ENCODE assay signal across 2 cellular contexts in the genomic region with DNA sequence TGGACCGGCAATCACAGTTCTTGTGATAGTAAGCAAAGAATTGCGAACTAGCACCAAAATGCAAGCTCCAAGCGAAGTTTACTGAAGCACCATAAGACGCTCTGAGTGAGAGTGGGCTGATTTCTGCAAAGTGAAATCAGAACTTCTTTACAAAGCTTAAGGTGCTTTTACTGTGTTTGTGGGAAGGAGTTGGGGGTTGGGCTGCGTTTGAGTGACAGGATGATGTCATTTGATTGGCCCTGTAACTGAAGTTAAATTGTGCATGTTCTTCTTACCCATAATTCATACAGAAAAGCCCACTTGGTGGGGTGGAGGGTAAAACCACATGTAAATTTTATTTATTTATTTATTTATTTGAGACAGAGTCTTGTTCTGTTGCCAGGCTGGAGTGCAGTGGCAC.
TF ChIP-seq lines count a peak whose summit lies in the region.

No MANE protein-coding gene starts in this region.

TF ChIP-seq in GM23338, 12 proteins besides CTCF, POLR2A, EP300 and RAD21 (continued from another document and continues in another):
- TF ChIP-seq, protein P1, sequence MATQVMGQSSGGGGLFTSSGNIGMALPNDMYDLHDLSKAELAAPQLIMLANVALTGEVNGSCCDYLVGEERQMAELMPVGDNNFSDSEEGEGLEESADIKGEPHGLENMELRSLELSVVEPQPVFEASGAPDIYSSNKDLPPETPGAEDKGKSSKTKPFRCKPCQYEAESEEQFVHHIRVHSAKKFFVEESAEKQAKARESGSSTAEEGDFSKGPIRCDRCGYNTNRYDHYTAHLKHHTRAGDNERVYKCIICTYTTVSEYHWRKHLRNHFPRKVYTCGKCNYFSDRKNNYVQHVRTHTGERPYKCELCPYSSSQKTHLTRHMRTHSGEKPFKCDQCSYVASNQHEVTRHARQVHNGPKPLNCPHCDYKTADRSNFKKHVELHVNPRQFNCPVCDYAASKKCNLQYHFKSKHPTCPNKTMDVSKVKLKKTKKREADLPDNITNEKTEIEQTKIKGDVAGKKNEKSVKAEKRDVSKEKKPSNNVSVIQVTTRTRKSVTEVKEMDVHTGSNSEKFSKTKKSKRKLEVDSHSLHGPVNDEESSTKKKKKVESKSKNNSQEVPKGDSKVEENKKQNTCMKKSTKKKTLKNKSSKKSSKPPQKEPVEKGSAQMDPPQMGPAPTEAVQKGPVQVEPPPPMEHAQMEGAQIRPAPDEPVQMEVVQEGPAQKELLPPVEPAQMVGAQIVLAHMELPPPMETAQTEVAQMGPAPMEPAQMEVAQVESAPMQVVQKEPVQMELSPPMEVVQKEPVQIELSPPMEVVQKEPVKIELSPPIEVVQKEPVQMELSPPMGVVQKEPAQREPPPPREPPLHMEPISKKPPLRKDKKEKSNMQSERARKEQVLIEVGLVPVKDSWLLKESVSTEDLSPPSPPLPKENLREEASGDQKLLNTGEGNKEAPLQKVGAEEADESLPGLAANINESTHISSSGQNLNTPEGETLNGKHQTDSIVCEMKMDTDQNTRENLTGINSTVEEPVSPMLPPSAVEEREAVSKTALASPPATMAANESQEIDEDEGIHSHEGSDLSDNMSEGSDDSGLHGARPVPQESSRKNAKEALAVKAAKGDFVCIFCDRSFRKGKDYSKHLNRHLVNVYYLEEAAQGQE (IDR thresholded peaks at IDR 0.05; ENCODE audit: unreplicated experiment): no peak
- TF ChIP-seq POLR2AphosphoS5 (IDR thresholded peaks at IDR 0.05; ENCODE audit: low read depth) (no peak), CREB1 (CRISPR knock-in tag; IDR thresholded peaks at IDR 0.05; ENCODE audit: low read depth) (no peak), ZNF114 (CRISPR knock-in tag; IDR thresholded peaks at IDR 0.05) (no peak), EZH2phosphoT487 (IDR thresholded peaks at IDR 0.05; ENCODE audit: unreplicated experiment) (no peak), NANOG (IDR thresholded peaks at IDR 0.05; ENCODE audit: borderline replicate concordance) (no peak), EZH2 (IDR thresholded peaks at IDR 0.05; ENCODE audit: low read depth, unreplicated experiment) (no peak), STAT1 (IDR thresholded peaks at IDR 0.05; ENCODE audit: unreplicated experiment) (no peak)
- TF ChIP-seq, protein P2, sequence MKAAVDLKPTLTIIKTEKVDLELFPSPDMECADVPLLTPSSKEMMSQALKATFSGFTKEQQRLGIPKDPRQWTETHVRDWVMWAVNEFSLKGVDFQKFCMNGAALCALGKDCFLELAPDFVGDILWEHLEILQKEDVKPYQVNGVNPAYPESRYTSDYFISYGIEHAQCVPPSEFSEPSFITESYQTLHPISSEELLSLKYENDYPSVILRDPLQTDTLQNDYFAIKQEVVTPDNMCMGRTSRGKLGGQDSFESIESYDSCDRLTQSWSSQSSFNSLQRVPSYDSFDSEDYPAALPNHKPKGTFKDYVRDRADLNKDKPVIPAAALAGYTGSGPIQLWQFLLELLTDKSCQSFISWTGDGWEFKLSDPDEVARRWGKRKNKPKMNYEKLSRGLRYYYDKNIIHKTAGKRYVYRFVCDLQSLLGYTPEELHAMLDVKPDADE (IDR thresholded peaks at IDR 0.05): no peak
- TF ChIP-seq, protein P3, sequence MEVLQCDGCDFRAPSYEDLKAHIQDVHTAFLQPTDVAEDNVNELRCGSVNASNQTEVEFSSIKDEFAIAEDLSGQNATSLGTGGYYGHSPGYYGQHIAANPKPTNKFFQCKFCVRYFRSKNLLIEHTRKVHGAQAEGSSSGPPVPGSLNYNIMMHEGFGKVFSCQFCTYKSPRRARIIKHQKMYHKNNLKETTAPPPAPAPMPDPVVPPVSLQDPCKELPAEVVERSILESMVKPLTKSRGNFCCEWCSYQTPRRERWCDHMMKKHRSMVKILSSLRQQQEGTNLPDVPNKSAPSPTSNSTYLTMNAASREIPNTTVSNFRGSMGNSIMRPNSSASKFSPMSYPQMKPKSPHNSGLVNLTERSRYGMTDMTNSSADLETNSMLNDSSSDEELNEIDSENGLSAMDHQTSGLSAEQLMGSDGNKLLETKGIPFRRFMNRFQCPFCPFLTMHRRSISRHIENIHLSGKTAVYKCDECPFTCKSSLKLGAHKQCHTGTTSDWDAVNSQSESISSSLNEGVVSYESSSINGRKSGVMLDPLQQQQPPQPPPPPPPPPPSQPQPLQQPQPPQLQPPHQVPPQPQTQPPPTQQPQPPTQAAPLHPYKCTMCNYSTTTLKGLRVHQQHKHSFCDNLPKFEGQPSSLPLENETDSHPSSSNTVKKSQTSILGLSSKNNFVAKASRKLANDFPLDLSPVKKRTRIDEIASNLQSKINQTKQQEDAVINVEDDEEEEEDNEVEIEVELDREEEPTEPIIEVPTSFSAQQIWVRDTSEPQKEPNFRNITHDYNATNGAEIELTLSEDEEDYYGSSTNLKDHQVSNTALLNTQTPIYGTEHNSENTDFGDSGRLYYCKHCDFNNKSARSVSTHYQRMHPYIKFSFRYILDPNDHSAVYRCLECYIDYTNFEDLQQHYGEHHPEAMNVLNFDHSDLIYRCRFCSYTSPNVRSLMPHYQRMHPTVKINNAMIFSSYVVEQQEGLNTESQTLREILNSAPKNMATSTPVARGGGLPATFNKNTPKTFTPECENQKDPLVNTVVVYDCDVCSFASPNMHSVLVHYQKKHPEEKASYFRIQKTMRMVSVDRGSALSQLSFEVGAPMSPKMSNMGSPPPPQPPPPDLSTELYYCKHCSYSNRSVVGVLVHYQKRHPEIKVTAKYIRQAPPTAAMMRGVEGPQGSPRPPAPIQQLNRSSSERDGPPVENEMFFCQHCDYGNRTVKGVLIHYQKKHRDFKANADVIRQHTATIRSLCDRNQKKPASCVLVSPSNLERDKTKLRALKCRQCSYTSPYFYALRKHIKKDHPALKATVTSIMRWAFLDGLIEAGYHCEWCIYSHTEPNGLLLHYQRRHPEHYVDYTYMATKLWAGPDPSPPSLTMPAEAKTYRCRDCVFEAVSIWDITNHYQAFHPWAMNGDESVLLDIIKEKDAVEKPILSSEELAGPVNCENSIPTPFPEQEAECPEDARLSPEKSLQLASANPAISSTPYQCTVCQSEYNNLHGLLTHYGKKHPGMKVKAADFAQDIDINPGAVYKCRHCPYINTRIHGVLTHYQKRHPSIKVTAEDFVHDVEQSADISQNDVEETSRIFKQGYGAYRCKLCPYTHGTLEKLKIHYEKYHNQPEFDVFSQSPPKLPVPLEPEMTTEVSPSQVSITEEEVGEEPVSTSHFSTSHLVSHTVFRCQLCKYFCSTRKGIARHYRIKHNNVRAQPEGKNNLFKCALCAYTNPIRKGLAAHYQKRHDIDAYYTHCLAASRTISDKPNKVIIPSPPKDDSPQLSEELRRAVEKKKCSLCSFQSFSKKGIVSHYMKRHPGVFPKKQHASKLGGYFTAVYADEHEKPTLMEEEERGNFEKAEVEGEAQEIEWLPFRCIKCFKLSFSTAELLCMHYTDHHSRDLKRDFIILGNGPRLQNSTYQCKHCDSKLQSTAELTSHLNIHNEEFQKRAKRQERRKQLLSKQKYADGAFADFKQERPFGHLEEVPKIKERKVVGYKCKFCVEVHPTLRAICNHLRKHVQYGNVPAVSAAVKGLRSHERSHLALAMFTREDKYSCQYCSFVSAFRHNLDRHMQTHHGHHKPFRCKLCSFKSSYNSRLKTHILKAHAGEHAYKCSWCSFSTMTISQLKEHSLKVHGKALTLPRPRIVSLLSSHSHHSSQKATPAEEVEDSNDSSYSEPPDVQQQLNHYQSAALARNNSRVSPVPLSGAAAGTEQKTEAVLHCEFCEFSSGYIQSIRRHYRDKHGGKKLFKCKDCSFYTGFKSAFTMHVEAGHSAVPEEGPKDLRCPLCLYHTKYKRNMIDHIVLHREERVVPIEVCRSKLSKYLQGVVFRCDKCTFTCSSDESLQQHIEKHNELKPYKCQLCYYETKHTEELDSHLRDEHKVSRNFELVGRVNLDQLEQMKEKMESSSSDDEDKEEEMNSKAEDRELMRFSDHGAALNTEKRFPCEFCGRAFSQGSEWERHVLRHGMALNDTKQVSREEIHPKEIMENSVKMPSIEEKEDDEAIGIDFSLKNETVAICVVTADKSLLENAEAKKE (CRISPR knock-in tag; IDR thresholded peaks at IDR 0.05): no peak

TF ChIP-seq in H1, 55 proteins besides CTCF, POLR2A, EP300 and RAD21 (continued from another document):
- no peak for TF ChIP-seq SIRT6 (IDR thresholded peaks at IDR 0.05; ENCODE audit: low read length)
- TF ChIP-seq, protein P4, sequence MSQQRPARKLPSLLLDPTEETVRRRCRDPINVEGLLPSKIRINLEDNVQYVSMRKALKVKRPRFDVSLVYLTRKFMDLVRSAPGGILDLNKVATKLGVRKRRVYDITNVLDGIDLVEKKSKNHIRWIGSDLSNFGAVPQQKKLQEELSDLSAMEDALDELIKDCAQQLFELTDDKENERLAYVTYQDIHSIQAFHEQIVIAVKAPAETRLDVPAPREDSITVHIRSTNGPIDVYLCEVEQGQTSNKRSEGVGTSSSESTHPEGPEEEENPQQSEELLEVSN (IDR thresholded peaks at IDR 0.05): no peak
